Comparison of ENCODE assay signal across 10 cellular contexts in genomic region chr13:101149735-101150380, GRCh38.
DNase-seq lines count a peak whose midpoint lies in the region; ATAC-seq, FAIRE-seq and TF ChIP-seq lines count a peak whose summit lies in the region.
"Had no signal": no experiment of that assay in that cellular context is flagged by ENCODE, and none has a peak within 500 bp of the region (broad histone marks: within the 10 kb centered on the region; RNA-seq: fewer than 3 reads in every experiment).

No MANE protein-coding gene starts in this region.

- H3K79me2 ChIP-seq in keratinocyte (ENCODE audit: control insufficient read depth, insufficient read depth, low read length): no peaks in the 10 kb centered on the region

- FAIRE-seq in keratinocyte (lab: Jason Lieb, UNC): no peak

- H3K9me3 ChIP-seq in keratinocyte (ENCODE audit: control insufficient read depth, low read depth, low read length) (no peaks in the 10 kb centered on the region), tibial nerve (no peaks in the 10 kb centered on the region)
- H3K9me3 ChIP-seq: psoas muscle had no signal

- 44 to 51% methylated on average over 9 of the region's 9 CpGs for WGBS in tibial nerve, 2 donors

- no peak overlapping the region for H2AFZ ChIP-seq in keratinocyte (ENCODE audit: control insufficient read depth, low read length)

- TF ChIP-seq CTCF in AG09309 (IDR thresholded peaks at IDR 0.05; ENCODE audit: control insufficient read depth, insufficient read depth, low read depth, low read length, missing control alignments): peak; percentile 65
- TF ChIP-seq CTCF in keratinocyte (optimal IDR thresholded peaks at IDR 0.05 in 1 of 3, IDR thresholded peaks at IDR 0.05 in 1 of 3, conservative IDR thresholded peaks at IDR 0.05 in 1 of 3; ENCODE audit: extremely low read depth in 1 of 3, insufficient read depth in 2 of 3, low read length in 3 of 3): peak; percentile 14 to 65 (median 23)
- no peak for TF ChIP-seq CTCF in tibial nerve (IDR thresholded peaks at IDR 0.05)

- H3K4me3 ChIP-seq in AG09309 (ENCODE audit: control insufficient read depth, low read depth, low read length): no peak overlapping the region
- H3K4me3 ChIP-seq in H7 (ENCODE audit: insufficient read depth, low read depth, low read length): no peak overlapping the region
- no peak overlapping the region for H3K4me3 ChIP-seq in keratinocyte (ENCODE audit: control insufficient read depth in 2 of 3, extremely low read depth in 1 of 3, insufficient read depth in 2 of 3, low read depth in 1 of 3, low read length in 3 of 3)
- no peak overlapping the region for H3K4me3 ChIP-seq in tibial nerve
- H3K4me3 ChIP-seq: psoas muscle had no signal

- no peak for TF ChIP-seq EP300 in tibial nerve (IDR thresholded peaks at IDR 0.05)

- H4K20me1 ChIP-seq in keratinocyte (ENCODE audit: control insufficient read depth, extremely low read depth, insufficient read depth, low read length): no peaks in the 10 kb centered on the region

- dilution Hi-C loops in keratinocyte (cut with MboI; ENCODE audit: extremely low pct_ligation_motif_present, low sequenced_read_pairs): no loop called here

- no peaks in the 10 kb centered on the region for H3K36me3 ChIP-seq in H7 (replicated peaks; ENCODE audit: control insufficient read depth, insufficient read depth, low read length)
- no peaks in the 10 kb centered on the region for H3K36me3 ChIP-seq in keratinocyte (ENCODE audit: control insufficient read depth in 2 of 2, extremely low read depth in 1 of 2, insufficient read depth in 2 of 2, low read length in 2 of 2)
- no peaks in the 10 kb centered on the region for H3K36me3 ChIP-seq in tibial nerve

- no peaks in the 10 kb centered on the region for H3K9me1 ChIP-seq in keratinocyte (ENCODE audit: control insufficient read depth, extremely low read depth, insufficient read depth, low read length)

- H3K4me1 ChIP-seq in keratinocyte (ENCODE audit: control insufficient read depth, extremely low read depth, insufficient read depth, low read length) (no peaks in the 10 kb centered on the region), tibial nerve (peaks cover 0 to 13% (median 0%) of the 10 kb centered on the region in 4 donors)
- H3K4me1 ChIP-seq: psoas muscle had no signal

- ATAC-seq in SK-N-SH treated with all-trans-retinoic acid at 6 μM for 48 hours (peak; percentile 90), HG02852 (IDR thresholded peaks at IDR 0.05; ENCODE audit: unreplicated experiment) (no peak)
- ATAC-seq: psoas muscle; stimulated activated naive CD8-positive, alpha-beta T cell treated with anti-CD3 and anti-CD28 coated beads, Interleukin-15, amount 100 ng/mL, for 72 hours had no signal

- H3K27ac ChIP-seq in keratinocyte (ENCODE audit: control insufficient read depth, insufficient read depth, low read length) (no peak overlapping the region), tibial nerve (no peak overlapping the region)
- H3K27ac ChIP-seq: psoas muscle had no signal

- H3K9ac ChIP-seq in keratinocyte (ENCODE audit: control insufficient read depth, extremely low read depth, insufficient read depth, low read length): no peak overlapping the region

- H3K4me2 ChIP-seq in keratinocyte (ENCODE audit: control insufficient read depth, extremely low read depth, insufficient read depth, low read depth, low read length): no peak overlapping the region

- H3K27me3 ChIP-seq in H7 (ENCODE audit: control insufficient read depth, insufficient read depth, low read length) (no peaks in the 10 kb centered on the region), keratinocyte (ENCODE audit: control insufficient read depth, extremely low read depth, insufficient read depth, low read length) (peaks cover 5% of the 10 kb centered on the region), tibial nerve (peaks cover 0 to 7% of the 10 kb centered on the region in 2 donors)

- DNase-seq in AG09309 (ENCODE audit: low read depth): no peak
- DNase-seq in H7: peak; percentile 43
- DNase-seq in keratinocyte (ENCODE audit: low read depth, low spot score): no peak
- no peak for DNase-seq in tibial nerve (ENCODE audit: low spot score in 2 of 2)
- DNase-seq in pons (ENCODE audit: low spot score): no peak
- DNase-seq in NOMO-1 treated with DMSO at 0.1 percent for 48 hours (lab: John Stamatoyannopoulos, UW; ENCODE audit: unreplicated experiment): no peak
- DNase-seq: psoas muscle; stimulated activated naive CD8-positive, alpha-beta T cell treated with anti-CD3 and anti-CD28 coated beads, Interleukin-15, amount 100 ng/mL, for 72 hours had no signal

- no peak for TF ChIP-seq POLR2A in tibial nerve (IDR thresholded peaks at IDR 0.05)

TF ChIP-seq in SK-N-SH treated with all-trans-retinoic acid at 6 μM for 48 hours, 23 proteins besides CTCF, POLR2A, EP300 and RAD21:
- no peak for TF ChIP-seq OSR1 (CRISPR knock-in tag; IDR thresholded peaks at IDR 0.05)
- no peak for TF ChIP-seq ZNF565 (CRISPR knock-in tag; conservative IDR thresholded peaks at IDR 0.05; ENCODE audit: low read depth)
- no peak for TF ChIP-seq ZNF8 (CRISPR knock-in tag; IDR thresholded peaks at IDR 0.05)

Comparison
In these comparisons a context has a peak if more than half of its experiments do, and no peak if none do; other contexts are left out.
1. CTCF ChIP-seq: peak in AG09309 (single experiment) and keratinocyte (3 of 3); none in tibial nerve (0 of 5).